Comparison of ENCODE assay signal across 8 cellular contexts in the genomic region with DNA sequence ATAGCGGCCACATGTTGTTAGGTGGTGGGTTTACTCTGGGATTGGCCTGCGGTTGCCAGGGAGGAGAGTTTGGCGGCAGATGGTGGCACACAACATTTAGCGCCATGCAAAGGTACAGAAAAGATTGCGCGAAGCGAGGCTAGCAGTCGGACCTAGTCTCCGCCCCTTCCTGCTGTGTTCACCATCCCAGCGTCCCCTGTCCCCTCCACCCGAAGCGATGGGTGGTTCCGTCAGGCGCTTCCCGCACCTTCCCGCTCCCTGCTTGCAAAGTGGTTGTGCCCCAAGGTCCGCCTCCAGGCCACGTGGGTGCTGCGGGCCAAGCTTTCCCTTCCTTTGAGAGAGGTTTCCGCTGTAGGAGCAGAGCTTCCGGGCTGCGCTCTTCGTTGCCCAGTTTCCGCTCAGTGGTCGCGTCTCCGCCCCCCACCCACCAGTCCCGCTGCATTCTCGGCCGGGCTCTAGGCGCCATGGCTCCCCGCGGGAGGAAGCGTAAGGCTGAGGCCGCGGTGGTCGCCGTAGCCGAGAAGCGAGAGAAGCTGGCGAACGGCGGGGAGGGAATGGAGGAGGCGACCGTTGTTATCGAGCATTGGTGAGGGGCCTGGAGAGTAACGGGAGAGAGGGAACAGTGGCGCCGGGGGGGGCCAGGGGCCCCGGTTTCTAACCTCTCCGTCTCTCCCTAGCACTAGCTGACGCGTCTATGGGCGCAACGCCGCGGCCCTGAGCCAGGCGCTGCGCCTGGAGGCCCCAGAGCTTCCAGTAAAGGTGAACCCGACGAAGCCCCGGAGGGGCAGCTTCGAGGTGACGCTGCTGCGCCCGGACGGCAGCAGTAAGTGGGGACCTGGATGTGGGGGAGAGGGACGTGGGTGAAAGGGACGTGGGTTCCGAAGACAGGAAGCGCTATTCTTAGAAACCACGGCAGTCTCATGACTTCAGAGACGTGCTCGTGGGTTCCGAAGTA. TPM values are rescaled to one million over a fixed set of nuclear protein-coding genes. Genes with fewer than 3 reads are reported as not detected.
A peak's percentile ranks its signal among the peaks of the same experiment; 100 is the strongest.
DNase-seq lines count a peak whose midpoint lies in the region; ATAC-seq and TF ChIP-seq lines count a peak whose summit lies in the region.

A gene with protein sequence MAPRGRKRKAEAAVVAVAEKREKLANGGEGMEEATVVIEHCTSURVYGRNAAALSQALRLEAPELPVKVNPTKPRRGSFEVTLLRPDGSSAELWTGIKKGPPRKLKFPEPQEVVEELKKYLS (plus strand): TSS at position 360 of the 955 bp plus-strand sequence. CDS start 105 bp downstream, at position 465.

- peak within 1 kb of the TSS; percentile 96 for H3K4me3 ChIP-seq in AG04450 (ENCODE audit: low read depth, low read length)

- peak within 1 kb of the TSS; percentile 98 for H3K27ac Mint-ChIP-seq in activated B cell treated with CpG ODN at 0.5 μM for 24 hours
- peak within 1 kb of the TSS; percentile 97 to 100 (median 100) for H3K27ac Mint-ChIP-seq in immature natural killer cell

- peak within 1 kb of the TSS; percentile 96 for H3K4me3 Mint-ChIP-seq in activated B cell treated with CpG ODN at 0.5 μM for 24 hours
- H3K4me3 Mint-ChIP-seq in immature natural killer cell, result peak within 1 kb of the TSS; percentile 96 to 100 (median 99)

- no peaks in the 10 kb centered on the region for H3K27me3 ChIP-seq in AG04450 (ENCODE audit: control insufficient read depth, insufficient read depth, low read length)

- H3K27me3 Mint-ChIP-seq in activated B cell treated with CpG ODN at 0.5 μM for 24 hours, result no peaks in the 10 kb centered on the region
- H3K27me3 Mint-ChIP-seq in immature natural killer cell (ENCODE audit: low read depth in 3 of 3), result peaks cover 3 to 13% (median 7%) of the 10 kb centered on the region in 3 donors

- POLR2A ChIA-PET in AG04450 (lab: Yijun Ruan, JAX) (interaction anchor here (0.6 to 2.1 kb wide), 13 partner anchors 11 to 74 kb away, joined by 3 to 15 read pairs (median 4); a partner anchor contains a TSS), activated B cell treated with CpG ODN at 0.5 μM for 24 hours (lab: Charles Lee) (interaction anchor here (0.7 to 2.9 kb wide), 26 partner anchors 9 to 836 kb away, joined by 3 to 62 read pairs (median 6); a partner anchor contains a TSS)

- no peaks in the 10 kb centered on the region for H3K9me3 Mint-ChIP-seq in activated B cell treated with CpG ODN at 0.5 μM for 24 hours
- H3K9me3 Mint-ChIP-seq in immature natural killer cell, result no peaks in the 10 kb centered on the region

- H3K4me1 Mint-ChIP-seq in activated B cell treated with CpG ODN at 0.5 μM for 24 hours, result peaks cover 30% of the 10 kb centered on the region
- peaks cover 25 to 30% of the 10 kb centered on the region in 2 donors for H3K4me1 Mint-ChIP-seq in immature natural killer cell

- peak within 1 kb of the TSS; percentile 89 for H3K27ac ChIP-seq in AG04450 (ENCODE audit: low read depth, low read length)
- peak within 1 kb of the TSS; percentile 87 for H3K27ac ChIP-seq in caudate nucleus (ENCODE audit: low read depth, low read length)

- ATAC-seq in GM18909 (IDR thresholded peaks at IDR 0.05; ENCODE audit: poor library complexity, unreplicated experiment), result peak; percentile 92
- ATAC-seq in HG03175 (IDR thresholded peaks at IDR 0.05; ENCODE audit: unreplicated experiment), result peak; percentile 92
- peak; percentile 90 for ATAC-seq in activated B cell treated with CpG ODN at 0.5 μM for 24 hours (ENCODE audit: low read depth)

- DNase-seq in AG04450 (ENCODE audit: low read depth, low spot score) (peak; percentile 94), NCI-H226 (peak; percentile 95), activated B cell treated with CpG ODN at 0.5 μM for 24 hours (peak; percentile 84), caudate nucleus (lab: John Stamatoyannopoulos, UW) (peak; percentile 36 to 98 (median 93)), immature natural killer cell (peak; percentile 88 to 90 (median 88)), smooth muscle cell of the brain vasculature (ENCODE audit: low read depth, low spot score) (peak; percentile 90)

- TF ChIP-seq CTCF in AG04450 (IDR thresholded peaks at IDR 0.05; ENCODE audit: low read depth, low read length) (no peak), activated B cell treated with CpG ODN at 0.5 μM for 24 hours (IDR thresholded peaks at IDR 0.05) (no peak)

- peaks cover 78% of the 10 kb centered on the region for H3K36me3 Mint-ChIP-seq in activated B cell treated with CpG ODN at 0.5 μM for 24 hours (ENCODE audit: low read depth)
- H3K36me3 Mint-ChIP-seq in immature natural killer cell, result peaks cover 0 to 13% (median 10%) of the 10 kb centered on the region in 3 donors

- CTCF ChIA-PET in AG04450 (lab: Charles Lee) (interaction anchor here (0.7 to 2.9 kb wide), 6 partner anchors 10 to 783 kb away, joined by 3 to 10 read pairs (median 4); a partner anchor contains a TSS), activated B cell treated with CpG ODN at 0.5 μM for 24 hours (lab: Charles Lee) (interaction anchor here (1.4 to 3.8 kb wide), 3 partner anchors 10 to 59 kb away, joined by 5 to 21 read pairs (median 10); a partner anchor contains a TSS)

- no peaks in the 10 kb centered on the region for H3K9me3 ChIP-seq in AG04450 (ENCODE audit: control insufficient read depth, insufficient read depth, low read length)

- intact Hi-C loops in activated B cell treated with CpG ODN at 0.5 μM for 24 hours (cut with micrococcal nuclease), result loop anchor here (1.0 to 5.0 kb wide), 10 partner anchors 10 to 404 kb away; a partner anchor contains a TSS

RNA-seq across cellular contexts. Expression of the gene that starts here (rescaled TPM):
- polyA plus RNA-seq in AG04450 (2011; rRNA removed) (94.8 and 104 TPM in 2 replicates), immature natural killer cell (100 to 1,000 TPM; 157 to 276 (median 190) TPM)
- 12.7 and 15.1 TPM in 2 replicates for polyA minus RNA-seq in AG04450 (2011; rRNA and poly(A)+ RNA removed)
- 210 and 224 TPM in 2 replicates for total RNA-seq in activated B cell treated with CpG ODN at 0.5 μM for 24 hours

Comparison
In these comparisons a context has a peak if more than half of its experiments do, and no peak if none do; other contexts are left out.
1. Peak in every context shown above with its lines: DNase-seq, ATAC-seq, H3K4me3 ChIP-seq and H3K27ac ChIP-seq.